Comparison of ENCODE assay signal across 17 cellular contexts in genomic region chr1:94395748-94396309, GRCh38. TPM values are rescaled to one million over a fixed set of nuclear protein-coding genes. Genes with fewer than 3 reads are reported as not detected.
A peak's percentile ranks its signal among the peaks of the same experiment; 100 is the strongest.
DNase-seq lines count a peak whose midpoint lies in the region; ATAC-seq and TF ChIP-seq lines count a peak whose summit lies in the region.
"Had no signal": no experiment of that assay in that cellular context is flagged by ENCODE, and none has a peak within 500 bp of the region (broad histone marks: within the 10 kb centered on the region; RNA-seq: fewer than 3 reads in every experiment).

No MANE protein-coding gene starts in this region.

- intact Hi-C loops in esophagus muscularis mucosa (cut with DNase I) (no loop called here), upper lobe of right lung (cut with DNase I) (no loop called here)

- H3K4me2 ChIP-seq in GM23338 (0 out of 2 replicates have a peak overlapping the region, but pooled peaks have one; percentile 54), MM.1S (ENCODE audit: low read depth, low read length) (no peak overlapping the region)

- H3K4me1 ChIP-seq in GM23338 (ENCODE audit: insufficient read depth) (peaks cover 13% of the 10 kb centered on the region), esophagus muscularis mucosa (no peaks in the 10 kb centered on the region), upper lobe of right lung (no peaks in the 10 kb centered on the region), MM.1S (ENCODE audit: low read length) (no peaks in the 10 kb centered on the region)
- H3K4me1 ChIP-seq: SJCRH30 had no signal

- H3K36me3 ChIP-seq in GM23338 (ENCODE audit: insufficient read depth), result no peaks in the 10 kb centered on the region
- H3K36me3 ChIP-seq in esophagus muscularis mucosa, result no peaks in the 10 kb centered on the region
- H3K36me3 ChIP-seq in upper lobe of right lung, result no peaks in the 10 kb centered on the region
- no peaks in the 10 kb centered on the region for H3K36me3 ChIP-seq in MM.1S (replicated peaks; ENCODE audit: insufficient read depth, low read length)
- H3K36me3 ChIP-seq: SJCRH30 had no signal

- 83% methylated on average over 2 of the region's 2 CpGs for WGBS in esophagus muscularis mucosa

- H3K27ac ChIP-seq in GM23338 (ENCODE audit: low read depth) (no peak overlapping the region), esophagus muscularis mucosa (replicated peaks in 1 of 4) (no peak overlapping the region), upper lobe of right lung (no peak overlapping the region), MM.1S (ENCODE audit: low read length) (no peak overlapping the region)
- H3K27ac ChIP-seq: RWPE1, SJCRH30 had no signal

- ATAC-seq in GM23338, result no peak
- ATAC-seq in upper lobe of right lung, result no peak
- ATAC-seq in HG02973 (IDR thresholded peaks at IDR 0.05; ENCODE audit: unreplicated experiment), result no peak

- H3K9me2 ChIP-seq in GM23338 (ENCODE audit: insufficient read depth) (peaks cover 10% of the 10 kb centered on the region; the same call in 1 of the 2 replicates), MM.1S (replicated peaks; ENCODE audit: insufficient read depth, low read length) (no peaks in the 10 kb centered on the region)

- DNase-seq in GM23338 (ENCODE audit: low spot score) (no peak), NCI-H2029 treated with DMSO at 0.1 percent for 48 hours (lab: John Stamatoyannopoulos, UW) (peak; percentile 42), esophagus muscularis mucosa (ENCODE audit: extremely low spot score) (peak; percentile 31), nephron progenitor cell (no peak), upper lobe of right lung (no peak), HPDE6-E6E7 (ENCODE audit: extremely low spot score) (no peak), MM.1S (no peak)
- DNase-seq: AML-193, Calu3, DMS79 treated with DMSO at 0.1 percent for 48 hours, KG1, NCI-H1417, NCI-H1930, NCI-H526 treated with DMSO at 0.1 percent for 48 hours had no signal

- no peak for TF ChIP-seq POLR2A in esophagus muscularis mucosa (IDR thresholded peaks at IDR 0.05; ENCODE audit: low read depth)

- H3K4me1 Mint-ChIP-seq in GM23338 (peaks cover 23% of the 10 kb centered on the region), nephron progenitor cell (peaks cover 22% of the 10 kb centered on the region)

- no peak for TF ChIP-seq CTCF in GM23338 (conservative IDR thresholded peaks at IDR 0.05; ENCODE audit: low read depth in 2 of 2)
- no peak for TF ChIP-seq CTCF in esophagus muscularis mucosa (IDR thresholded peaks at IDR 0.05)
- no peak for TF ChIP-seq CTCF in nephron progenitor cell (IDR thresholded peaks at IDR 0.05)
- TF ChIP-seq CTCF in upper lobe of right lung (IDR thresholded peaks at IDR 0.05), result no peak
- no peak for TF ChIP-seq CTCF in MM.1S (IDR thresholded peaks at IDR 0.05; ENCODE audit: low read length)

- H3K4me3 ChIP-seq in GM23338 (no peak overlapping the region), esophagus muscularis mucosa (no peak overlapping the region), upper lobe of right lung (no peak overlapping the region), MM.1S (ENCODE audit: low read length) (no peak overlapping the region)
- H3K4me3 ChIP-seq: SJCRH30 had no signal

- H3K36me3 Mint-ChIP-seq in GM23338 (ENCODE audit: low read depth), result peaks cover 3% of the 10 kb centered on the region; the same call in 1 of the 3 replicates
- no peaks in the 10 kb centered on the region for H3K36me3 Mint-ChIP-seq in nephron progenitor cell (ENCODE audit: low read depth)

- H3K4me3 Mint-ChIP-seq in GM23338 (no peak overlapping the region), nephron progenitor cell (no peak overlapping the region)

- H4K20me1 ChIP-seq in GM23338 (replicated peaks; ENCODE audit: insufficient read depth) (no peaks in the 10 kb centered on the region), MM.1S (ENCODE audit: insufficient read depth, low read length) (no peaks in the 10 kb centered on the region)

- H3K9me3 Mint-ChIP-seq in GM23338, result peaks cover 7% of the 10 kb centered on the region; the same call in 2 of the 3 replicates
- no peaks in the 10 kb centered on the region for H3K9me3 Mint-ChIP-seq in nephron progenitor cell

- peak overlapping the region; percentile 49; the same call in 1 of the 2 replicates for H2AFZ ChIP-seq in GM23338
- H2AFZ ChIP-seq in MM.1S (ENCODE audit: low read length), result no peak overlapping the region

- H3K27me3 Mint-ChIP-seq in GM23338 (ENCODE audit: insufficient read depth, low read depth, poor library complexity) (peaks cover 2% of the 10 kb centered on the region), nephron progenitor cell (ENCODE audit: low read depth, poor library complexity) (no peaks in the 10 kb centered on the region)

- no peaks in the 10 kb centered on the region for H3K9me3 ChIP-seq in esophagus muscularis mucosa
- no peaks in the 10 kb centered on the region for H3K9me3 ChIP-seq in upper lobe of right lung
- no peaks in the 10 kb centered on the region for H3K9me3 ChIP-seq in MM.1S (replicated peaks; ENCODE audit: insufficient read depth, low read length)
- H3K9me3 ChIP-seq: SJCRH30 had no signal

- H3K9ac ChIP-seq in MM.1S (ENCODE audit: low read length), result no peak overlapping the region

- no peak for TF ChIP-seq EP300 in esophagus muscularis mucosa (IDR thresholded peaks at IDR 0.05)

- no peaks in the 10 kb centered on the region for H3K27me3 ChIP-seq in GM23338 (ENCODE audit: insufficient read depth)
- no peaks in the 10 kb centered on the region for H3K27me3 ChIP-seq in esophagus muscularis mucosa
- H3K27me3 ChIP-seq in upper lobe of right lung, result no peaks in the 10 kb centered on the region
- H3K27me3 ChIP-seq in MM.1S (replicated peaks; ENCODE audit: insufficient read depth, low read length), result no peaks in the 10 kb centered on the region
- H3K27me3 ChIP-seq: SJCRH30 had no signal

- no peak overlapping the region for H3K27ac Mint-ChIP-seq in GM23338
- peak overlapping the region; percentile 27 for H3K27ac Mint-ChIP-seq in nephron progenitor cell

- no peaks in the 10 kb centered on the region for H3F3A ChIP-seq in GM23338 (replicated peaks; ENCODE audit: low read depth)
- H3F3A ChIP-seq in MM.1S (ENCODE audit: insufficient read depth, low read length), result no peaks in the 10 kb centered on the region

- H3K79me2 ChIP-seq in GM23338 (replicated peaks; ENCODE audit: insufficient read depth), result no peaks in the 10 kb centered on the region
- no peaks in the 10 kb centered on the region for H3K79me2 ChIP-seq in MM.1S (ENCODE audit: low read length)

TF ChIP-seq in GM23338, 12 proteins besides CTCF, POLR2A, EP300 and RAD21 (continues in another document):
- no peak for TF ChIP-seq CREB1 (CRISPR knock-in tag; IDR thresholded peaks at IDR 0.05; ENCODE audit: low read depth)
- no peak for TF ChIP-seq ETS1 (IDR thresholded peaks at IDR 0.05)
- TF ChIP-seq EZH2 (IDR thresholded peaks at IDR 0.05; ENCODE audit: low read depth, unreplicated experiment), result no peak
- TF ChIP-seq, protein P1, sequence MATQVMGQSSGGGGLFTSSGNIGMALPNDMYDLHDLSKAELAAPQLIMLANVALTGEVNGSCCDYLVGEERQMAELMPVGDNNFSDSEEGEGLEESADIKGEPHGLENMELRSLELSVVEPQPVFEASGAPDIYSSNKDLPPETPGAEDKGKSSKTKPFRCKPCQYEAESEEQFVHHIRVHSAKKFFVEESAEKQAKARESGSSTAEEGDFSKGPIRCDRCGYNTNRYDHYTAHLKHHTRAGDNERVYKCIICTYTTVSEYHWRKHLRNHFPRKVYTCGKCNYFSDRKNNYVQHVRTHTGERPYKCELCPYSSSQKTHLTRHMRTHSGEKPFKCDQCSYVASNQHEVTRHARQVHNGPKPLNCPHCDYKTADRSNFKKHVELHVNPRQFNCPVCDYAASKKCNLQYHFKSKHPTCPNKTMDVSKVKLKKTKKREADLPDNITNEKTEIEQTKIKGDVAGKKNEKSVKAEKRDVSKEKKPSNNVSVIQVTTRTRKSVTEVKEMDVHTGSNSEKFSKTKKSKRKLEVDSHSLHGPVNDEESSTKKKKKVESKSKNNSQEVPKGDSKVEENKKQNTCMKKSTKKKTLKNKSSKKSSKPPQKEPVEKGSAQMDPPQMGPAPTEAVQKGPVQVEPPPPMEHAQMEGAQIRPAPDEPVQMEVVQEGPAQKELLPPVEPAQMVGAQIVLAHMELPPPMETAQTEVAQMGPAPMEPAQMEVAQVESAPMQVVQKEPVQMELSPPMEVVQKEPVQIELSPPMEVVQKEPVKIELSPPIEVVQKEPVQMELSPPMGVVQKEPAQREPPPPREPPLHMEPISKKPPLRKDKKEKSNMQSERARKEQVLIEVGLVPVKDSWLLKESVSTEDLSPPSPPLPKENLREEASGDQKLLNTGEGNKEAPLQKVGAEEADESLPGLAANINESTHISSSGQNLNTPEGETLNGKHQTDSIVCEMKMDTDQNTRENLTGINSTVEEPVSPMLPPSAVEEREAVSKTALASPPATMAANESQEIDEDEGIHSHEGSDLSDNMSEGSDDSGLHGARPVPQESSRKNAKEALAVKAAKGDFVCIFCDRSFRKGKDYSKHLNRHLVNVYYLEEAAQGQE (IDR thresholded peaks at IDR 0.05; ENCODE audit: unreplicated experiment), result no peak
- TF ChIP-seq ZNF114 (CRISPR knock-in tag; IDR thresholded peaks at IDR 0.05), result no peak
- no peak for TF ChIP-seq NANOG (IDR thresholded peaks at IDR 0.05; ENCODE audit: borderline replicate concordance)

RNA-seq across cellular contexts. Expression of gene ABCD3, which starts 22.4 kb away (rescaled TPM):
- total RNA-seq in GM23338 (2014; rRNA removed; shearing (Covaris generic)), result 20.9 and 24.0 TPM in 2 replicates
- polyA plus RNA-seq in GM23338 (2016; fragmentation: Nextera tagmentation; extraction: Ambion mirVana), result 11.1 and 12.3 TPM in 2 replicates
- total RNA-seq in esophagus muscularis mucosa, result 10 to 100 TPM; 25.0 to 59.4 (median 27.9) TPM
- total RNA-seq in upper lobe of right lung, result 50.9 TPM

Comparison
In these comparisons a context has a peak if more than half of its experiments do, and no peak if none do; other contexts are left out.
1. DNase-seq: peak in NCI-H2029 treated with DMSO at 0.1 percent for 48 hours (single experiment) and esophagus muscularis mucosa (single experiment); none in GM23338 (single experiment), nephron progenitor cell (single experiment), upper lobe of right lung (single experiment), HPDE6-E6E7 (single experiment) and MM.1S (single experiment).